Comparison of ENCODE assay signal across 1 cellular context in the genomic region with DNA sequence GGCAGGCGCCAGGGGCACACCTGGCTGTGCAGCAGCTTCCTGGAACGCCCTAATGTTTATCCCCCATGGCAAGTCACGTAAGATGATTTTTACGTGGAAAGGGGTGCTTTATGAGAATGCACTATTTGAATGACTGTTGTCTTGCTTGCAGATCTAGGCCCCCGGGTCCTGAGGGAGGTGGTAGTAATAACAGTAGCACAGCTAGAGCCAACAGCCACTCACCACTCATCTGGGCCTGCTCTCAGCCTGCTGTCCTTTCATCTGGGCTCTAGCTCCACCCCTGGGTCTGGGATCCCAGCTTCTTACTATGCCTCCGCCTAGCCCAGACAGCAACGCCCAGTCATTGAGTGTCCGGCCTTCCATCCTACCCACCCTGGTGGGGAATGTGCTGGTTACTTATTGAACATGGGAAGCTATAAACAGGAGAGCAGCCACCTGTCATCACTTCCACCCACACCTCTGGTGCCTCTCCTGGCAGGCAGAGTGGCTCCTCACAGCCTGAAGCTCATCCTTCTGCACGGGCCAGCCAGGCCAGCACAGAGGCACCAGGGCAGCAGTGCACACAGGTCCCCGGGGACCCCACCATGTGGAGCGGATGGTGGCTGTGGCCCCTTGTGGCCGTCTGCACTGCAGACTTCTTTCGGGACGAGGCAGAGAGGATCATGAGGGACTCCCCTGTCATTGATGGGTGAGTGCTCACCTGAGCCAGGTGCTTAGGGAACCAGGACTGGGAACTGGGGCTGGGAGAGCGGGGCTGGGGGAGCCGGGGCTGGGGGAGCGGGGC.
TF ChIP-seq lines count a peak whose summit lies in the region.

No MANE protein-coding gene starts in this region.

TF ChIP-seq in GM12878, 131 proteins besides CTCF, POLR2A, EP300 and RAD21:
- TF ChIP-seq CBX5 (IDR thresholded peaks at IDR 0.05; ENCODE audit: low read depth): no peak
- TF ChIP-seq JUNB (IDR thresholded peaks at IDR 0.05): peak; percentile 12; the same call in 1 of the 2 replicates
